Comparison of ENCODE assay signal across 8 cellular contexts in genomic region chr4:106809083-106809482, GRCh38.
A peak's percentile ranks its signal among the peaks of the same experiment; 100 is the strongest.
DNase-seq lines count a peak whose midpoint lies in the region; ATAC-seq and TF ChIP-seq lines count a peak whose summit lies in the region.

No MANE protein-coding gene starts in this region.

- no peak overlapping the region for H3K4me2 ChIP-seq in SK-N-SH

- peak; percentile 54 for TF ChIP-seq CTCF in SK-N-SH (IDR thresholded peaks at IDR 0.05)
- TF ChIP-seq CTCF in thyroid gland (IDR thresholded peaks at IDR 0.05), result no peak

- no peak overlapping the region for H3K9ac ChIP-seq in SK-N-SH

- no peaks in the 10 kb centered on the region for H3K36me3 ChIP-seq in SK-N-SH (replicated peaks in 1 of 2; ENCODE audit: control insufficient read depth in 1 of 2, insufficient read depth in 2 of 2, low read length in 1 of 2)
- H3K36me3 ChIP-seq in thyroid gland, result no peaks in the 10 kb centered on the region

- H3K4me3 ChIP-seq in SK-N-SH (ENCODE audit: low read depth in 2 of 2, low read length in 1 of 2) (no peak overlapping the region), thyroid gland (replicated peaks in 1 of 3) (no peak overlapping the region)

- H3K79me2 ChIP-seq in SK-N-SH (ENCODE audit: insufficient read depth), result no peaks in the 10 kb centered on the region

- H3K9me3 ChIP-seq in SK-N-SH, result 0 out of 2 replicates have a peak, but pooled peaks cover 8% of the 10 kb centered on the region
- no peaks in the 10 kb centered on the region for H3K9me3 ChIP-seq in thyroid gland

- no peaks in the 10 kb centered on the region for H3F3A ChIP-seq in SK-N-SH (replicated peaks; ENCODE audit: insufficient read depth)

- DNase-seq in AG20443 (ENCODE audit: low spot score) (peak; percentile 24), SK-N-SH (peak; percentile 4), iPS DF 4.7 (ENCODE audit: extremely low read depth, low spot score) (peak; percentile 11), hypothalamus (lab: John Stamatoyannopoulos, UW) (no peak), thyroid gland (no peak), NCI-H1092 (lab: John Stamatoyannopoulos, UW) (no peak)

- H3K27me3 ChIP-seq in SK-N-SH (ENCODE audit: insufficient read depth) (no peaks in the 10 kb centered on the region), thyroid gland (no peaks in the 10 kb centered on the region)

- CTCF ChIA-PET in SK-N-SH (lab: Yijun Ruan, JAX), result interaction anchor here (0.6 to 1.0 kb wide), 2 partner anchors 437 to 518 kb away, joined by 3 read pairs; no protein-coding TSS in a partner anchor

- 58% methylated on average over 2 of the region's 2 CpGs for WGBS in SK-N-SH (ENCODE audit: low lambda C conversion rate)
- 52 to 61% methylated on average over 2 of the region's 2 CpGs for WGBS in thyroid gland, 2 donors

- H3K27ac ChIP-seq in SK-N-SH (ENCODE audit: low read depth in 2 of 2, low read length in 1 of 2) (no peak overlapping the region), thyroid gland (no peak overlapping the region)

- no peaks in the 10 kb centered on the region for H3K4me1 ChIP-seq in SK-N-SH (ENCODE audit: control insufficient read depth in 1 of 2, insufficient read depth in 2 of 2, low read depth in 1 of 2, low read length in 1 of 2)
- no peaks in the 10 kb centered on the region for H3K4me1 ChIP-seq in thyroid gland

- H2AFZ ChIP-seq in SK-N-SH (ENCODE audit: low read depth), result no peak overlapping the region

- H4K20me1 ChIP-seq in SK-N-SH (ENCODE audit: insufficient read depth), result no peaks in the 10 kb centered on the region

- TF ChIP-seq POLR2A in thyroid gland (IDR thresholded peaks at IDR 0.05), result no peak

- POLR2A ChIA-PET in SK-N-SH (lab: Yijun Ruan, JAX), result no interaction called here

- intact Hi-C loops in thyroid gland (cut with DNase I), result no loop called here

- no peaks in the 10 kb centered on the region for H3K9me2 ChIP-seq in SK-N-SH

- no peak for TF ChIP-seq EP300 in SK-N-SH (IDR thresholded peaks at IDR 0.05; ENCODE audit: borderline replicate concordance in 1 of 2, low read depth in 1 of 2, low read length in 1 of 2)

- TF ChIP-seq RAD21 in SK-N-SH (IDR thresholded peaks at IDR 0.05; ENCODE audit: low read length), result peak; percentile 65

- ATAC-seq in HG03378 (IDR thresholded peaks at IDR 0.05; ENCODE audit: unreplicated experiment) (peak; percentile 63), HG02798 (IDR thresholded peaks at IDR 0.05; ENCODE audit: poor library complexity, unreplicated experiment) (no peak)

TF ChIP-seq in SK-N-SH, 30 proteins besides CTCF, POLR2A, EP300 and RAD21:
- TF ChIP-seq TCF12 (IDR thresholded peaks at IDR 0.05), result no peak
- TF ChIP-seq JUND (IDR thresholded peaks at IDR 0.05), result no peak
- TF ChIP-seq ZBTB33 (IDR thresholded peaks at IDR 0.05; ENCODE audit: borderline replicate concordance, low read depth), result no peak
- no peak for TF ChIP-seq RXRA (IDR thresholded peaks at IDR 0.05; ENCODE audit: borderline replicate concordance, low read depth)
- TF ChIP-seq SMC3 (IDR thresholded peaks at IDR 0.05; ENCODE audit: low read depth, low read length), result peak; percentile 38; the same call in 1 of the 2 replicates
- no peak for TF ChIP-seq MXI1 (IDR thresholded peaks at IDR 0.05; ENCODE audit: low read depth, low read length)

Comparison
In these comparisons a context has a peak if more than half of its experiments do, and no peak if none do; other contexts are left out.
1. DNase-seq: peak in AG20443 (single experiment), SK-N-SH (single experiment) and iPS DF 4.7 (single experiment); none in hypothalamus (0 of 51), thyroid gland (0 of 2) and NCI-H1092 (single experiment).